Comparison of ENCODE assay signal across 9 cellular contexts in the genomic region with DNA sequence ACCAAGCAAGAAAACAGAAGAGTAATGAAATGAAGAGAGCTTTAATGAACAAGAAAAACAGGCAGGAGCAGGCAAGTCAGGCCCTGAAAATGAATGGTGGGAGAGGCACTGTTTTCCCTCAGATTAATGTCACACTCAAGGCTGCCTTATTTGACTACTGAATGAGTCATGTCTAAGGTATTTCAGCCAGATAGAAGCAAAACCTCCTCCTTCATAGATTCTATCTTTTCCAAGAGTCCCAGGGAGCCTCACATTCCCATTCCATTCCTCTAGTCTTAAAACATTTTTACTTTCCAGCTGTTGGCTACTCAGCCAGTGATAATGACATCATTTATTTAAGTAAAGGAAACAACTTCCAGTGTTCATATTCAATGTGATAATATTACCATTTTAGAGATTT.
DNase-seq lines count a peak whose midpoint lies in the region; ATAC-seq, FAIRE-seq and TF ChIP-seq lines count a peak whose summit lies in the region.
"Had no signal": no experiment of that assay in that cellular context is flagged by ENCODE, and none has a peak within 500 bp of the region (broad histone marks: within the 10 kb centered on the region; RNA-seq: fewer than 3 reads in every experiment).

No MANE protein-coding gene starts in this region.

- peaks cover 3% of the 10 kb centered on the region for H3K27me3 Mint-ChIP-seq in brain

- H3K4me3 ChIP-seq in A549 (no peak overlapping the region), keratinocyte (ENCODE audit: control insufficient read depth in 2 of 3, extremely low read depth in 1 of 3, insufficient read depth in 2 of 3, low read depth in 1 of 3, low read length in 3 of 3) (peak overlapping the region in 2 of 3 experiments; percentile 4 to 21)

- peak overlapping the region; percentile 42 to 74; a peak in 5 of 6 replicates for H3K27ac ChIP-seq in A549
- H3K27ac ChIP-seq in keratinocyte (ENCODE audit: control insufficient read depth, insufficient read depth, low read length), result peak overlapping the region; percentile 56

- DNase-seq in A549 (ENCODE audit: low read depth in 1 of 2, low spot score in 1 of 2) (peak; percentile 13 to 78), HS-5 (ENCODE audit: low read depth) (peak; percentile 84), keratinocyte (ENCODE audit: low read depth, low spot score) (peak; percentile 73), GOT3 (lab: John Stamatoyannopoulos, UW) (no peak), NAMALWA (ENCODE audit: low spot score) (no peak), NCI-H1436 treated with DMSO at 0.1 percent for 48 hours (lab: John Stamatoyannopoulos, UW) (no peak)
- DNase-seq: COR-L47 had no signal

- peaks cover 34% of the 10 kb centered on the region for H3K4me1 ChIP-seq in A549
- peaks cover 27% of the 10 kb centered on the region for H3K4me1 ChIP-seq in keratinocyte (ENCODE audit: control insufficient read depth, extremely low read depth, insufficient read depth, low read length)

- no peak for TF ChIP-seq EP300 in A549 (IDR thresholded peaks at IDR 0.05)

- CTCF ChIA-PET in A549 (lab: Yijun Ruan, JAX), result no interaction called here

- H3K4me1 Mint-ChIP-seq in brain, result peaks cover 27% of the 10 kb centered on the region

- H3K9ac ChIP-seq in keratinocyte (ENCODE audit: control insufficient read depth, extremely low read depth, insufficient read depth, low read length), result no peak overlapping the region

- H3K36me3 ChIP-seq in keratinocyte (ENCODE audit: control insufficient read depth in 2 of 2, extremely low read depth in 1 of 2, insufficient read depth in 2 of 2, low read length in 2 of 2), result no peaks in the 10 kb centered on the region

- H3K79me2 ChIP-seq in keratinocyte (ENCODE audit: control insufficient read depth, insufficient read depth, low read length), result no peaks in the 10 kb centered on the region

- no peaks in the 10 kb centered on the region for H3K9me3 ChIP-seq in A549
- H3K9me3 ChIP-seq in keratinocyte (ENCODE audit: control insufficient read depth, low read depth, low read length), result no peaks in the 10 kb centered on the region

- TF ChIP-seq RAD21 in A549 (conservative IDR thresholded peaks at IDR 0.05 in 1 of 2, IDR thresholded peaks at IDR 0.05 in 1 of 2), result 0 out of 5 replicates have a peak, but pooled peaks of 1 of the 2 experiments have one; percentile 13

- ATAC-seq in A549 (peak; percentile 64 to 93; a peak in 4 of 6 replicates), HG03025 (IDR thresholded peaks at IDR 0.05; ENCODE audit: low FRiP score, unreplicated experiment) (no peak)

- no peaks in the 10 kb centered on the region for H3K36me3 Mint-ChIP-seq in brain

- no peak overlapping the region for H3K4me3 Mint-ChIP-seq in brain

- no peak for TF ChIP-seq CTCF in A549 (IDR thresholded peaks at IDR 0.05)
- TF ChIP-seq CTCF in brain (conservative IDR thresholded peaks at IDR 0.05), result no peak
- no peak for TF ChIP-seq CTCF in keratinocyte (optimal IDR thresholded peaks at IDR 0.05 in 1 of 3, IDR thresholded peaks at IDR 0.05 in 1 of 3, conservative IDR thresholded peaks at IDR 0.05 in 1 of 3; ENCODE audit: extremely low read depth in 1 of 3, insufficient read depth in 2 of 3, low read length in 3 of 3)

- H3K27ac Mint-ChIP-seq in brain, result peak overlapping the region in 3 of 5 experiments; percentile 3 to 32 (median 8)

- TF ChIP-seq POLR2A in A549 (IDR thresholded peaks at IDR 0.05; ENCODE audit: low read length), result no peak

- H3K9me3 Mint-ChIP-seq in brain, result no peaks in the 10 kb centered on the region

- H3K4me2 ChIP-seq in A549 (peak overlapping the region; percentile 42), keratinocyte (ENCODE audit: control insufficient read depth, extremely low read depth, insufficient read depth, low read depth, low read length) (peak overlapping the region; percentile 58)

- POLR2A ChIA-PET in A549 (lab: Yijun Ruan, JAX), result interaction anchor here (1.1 to 1.2 kb wide), 2 partner anchors 69 to 228 kb away, joined by 3 read pairs; a partner anchor contains a TSS

- no peaks in the 10 kb centered on the region for H3K27me3 ChIP-seq in keratinocyte (ENCODE audit: control insufficient read depth, extremely low read depth, insufficient read depth, low read length)

- no peaks in the 10 kb centered on the region for H4K20me1 ChIP-seq in keratinocyte (ENCODE audit: control insufficient read depth, extremely low read depth, insufficient read depth, low read length)

- no peak overlapping the region for H2AFZ ChIP-seq in keratinocyte (ENCODE audit: control insufficient read depth, low read length)

- dilution Hi-C loops in keratinocyte (cut with MboI; ENCODE audit: extremely low pct_ligation_motif_present, low sequenced_read_pairs), result no loop called here

- no peaks in the 10 kb centered on the region for H3K9me1 ChIP-seq in keratinocyte (ENCODE audit: control insufficient read depth, extremely low read depth, insufficient read depth, low read length)

- no peak for FAIRE-seq in A549 (lab: Jason Lieb, UNC)
- FAIRE-seq in keratinocyte (lab: Jason Lieb, UNC), result peak; percentile 83

TF ChIP-seq in A549, 52 proteins besides CTCF, POLR2A, EP300 and RAD21:
- TF ChIP-seq FOSL2 (IDR thresholded peaks at IDR 0.05) (peak; percentile 47; the same call in 1 of the 2 replicates), FOSL2 (CRISPR knock-in tag; IDR thresholded peaks at IDR 0.05) (peak; percentile 83), GATA3 (IDR thresholded peaks at IDR 0.05; ENCODE audit: borderline replicate concordance) (peak; percentile 73; the same call in 1 of the 2 replicates)
- TF ChIP-seq, protein P1, sequence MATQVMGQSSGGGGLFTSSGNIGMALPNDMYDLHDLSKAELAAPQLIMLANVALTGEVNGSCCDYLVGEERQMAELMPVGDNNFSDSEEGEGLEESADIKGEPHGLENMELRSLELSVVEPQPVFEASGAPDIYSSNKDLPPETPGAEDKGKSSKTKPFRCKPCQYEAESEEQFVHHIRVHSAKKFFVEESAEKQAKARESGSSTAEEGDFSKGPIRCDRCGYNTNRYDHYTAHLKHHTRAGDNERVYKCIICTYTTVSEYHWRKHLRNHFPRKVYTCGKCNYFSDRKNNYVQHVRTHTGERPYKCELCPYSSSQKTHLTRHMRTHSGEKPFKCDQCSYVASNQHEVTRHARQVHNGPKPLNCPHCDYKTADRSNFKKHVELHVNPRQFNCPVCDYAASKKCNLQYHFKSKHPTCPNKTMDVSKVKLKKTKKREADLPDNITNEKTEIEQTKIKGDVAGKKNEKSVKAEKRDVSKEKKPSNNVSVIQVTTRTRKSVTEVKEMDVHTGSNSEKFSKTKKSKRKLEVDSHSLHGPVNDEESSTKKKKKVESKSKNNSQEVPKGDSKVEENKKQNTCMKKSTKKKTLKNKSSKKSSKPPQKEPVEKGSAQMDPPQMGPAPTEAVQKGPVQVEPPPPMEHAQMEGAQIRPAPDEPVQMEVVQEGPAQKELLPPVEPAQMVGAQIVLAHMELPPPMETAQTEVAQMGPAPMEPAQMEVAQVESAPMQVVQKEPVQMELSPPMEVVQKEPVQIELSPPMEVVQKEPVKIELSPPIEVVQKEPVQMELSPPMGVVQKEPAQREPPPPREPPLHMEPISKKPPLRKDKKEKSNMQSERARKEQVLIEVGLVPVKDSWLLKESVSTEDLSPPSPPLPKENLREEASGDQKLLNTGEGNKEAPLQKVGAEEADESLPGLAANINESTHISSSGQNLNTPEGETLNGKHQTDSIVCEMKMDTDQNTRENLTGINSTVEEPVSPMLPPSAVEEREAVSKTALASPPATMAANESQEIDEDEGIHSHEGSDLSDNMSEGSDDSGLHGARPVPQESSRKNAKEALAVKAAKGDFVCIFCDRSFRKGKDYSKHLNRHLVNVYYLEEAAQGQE (IDR thresholded peaks at IDR 0.05), result no peak

Comparison
In these comparisons a context has a peak if more than half of its experiments do, and no peak if none do; other contexts are left out.
1. DNase-seq: peak in A549 (2 of 2), HS-5 (single experiment) and keratinocyte (single experiment); none in GOT3 (single experiment), NAMALWA (single experiment) and NCI-H1436 treated with DMSO at 0.1 percent for 48 hours (single experiment).